Comparison of ENCODE assay signal across 12 cellular contexts in the genomic region with DNA sequence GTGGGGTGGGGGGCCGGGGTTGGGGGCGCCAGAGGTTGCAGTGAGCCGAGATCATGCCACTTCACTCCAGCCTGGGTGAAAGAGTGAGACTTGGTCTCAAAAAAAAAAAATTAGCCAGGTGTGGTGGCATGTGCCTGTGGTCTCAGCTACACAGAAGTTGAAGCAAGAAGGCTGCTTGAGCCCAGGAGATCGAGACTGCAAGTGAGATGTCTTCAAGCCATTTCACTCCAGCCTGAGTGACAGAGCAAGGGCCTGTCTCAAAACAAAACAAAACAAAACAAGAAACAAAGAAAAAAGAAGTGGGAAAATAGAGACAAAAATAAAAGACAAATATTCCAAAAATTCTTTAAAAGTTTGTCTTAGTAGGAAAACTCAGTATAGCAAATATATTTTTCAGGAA.
DNase-seq lines count a peak whose midpoint lies in the region; ATAC-seq and TF ChIP-seq lines count a peak whose summit lies in the region.
"Had no signal": no experiment of that assay in that cellular context is flagged by ENCODE, and none has a peak within 500 bp of the region (broad histone marks: within the 10 kb centered on the region; RNA-seq: fewer than 3 reads in every experiment).

No MANE protein-coding gene starts in this region.

- peak overlapping the region; percentile 86 for H3K4me3 Mint-ChIP-seq in CD4-positive, alpha-beta T cell
- H3K4me3 Mint-ChIP-seq in activated CD4-positive, alpha-beta memory T cell treated with anti-CD3 and anti-CD28 coated beads, Interleukin-2, amount 10 ng/mL, durations not matched to agents 7 days and 5 days, result peak overlapping the region; percentile 31
- H3K4me3 Mint-ChIP-seq in naive thymus-derived CD4-positive, alpha-beta T cell, result peak overlapping the region; percentile 75 to 99 (median 86)
- H3K4me3 Mint-ChIP-seq: H9 had no signal

- H3K4me1 ChIP-seq in naive thymus-derived CD4-positive, alpha-beta T cell (ENCODE audit: control insufficient read depth in 2 of 2, insufficient read depth in 2 of 2, low read length in 2 of 2), result peaks cover 25 to 29% of the 10 kb centered on the region in 2 donors

- no peak for ATAC-seq in CD4-positive, alpha-beta T cell (ENCODE audit: poor library complexity)
- ATAC-seq in naive thymus-derived CD4-positive, alpha-beta T cell, result no peak
- ATAC-seq in HG02798 (IDR thresholded peaks at IDR 0.05; ENCODE audit: poor library complexity, unreplicated experiment), result no peak

- DNase-seq in CD4-positive, alpha-beta T cell, result no peak
- DNase-seq in activated CD4-positive, alpha-beta memory T cell treated with anti-CD3 and anti-CD28 coated beads, Interleukin-2, amount 10 ng/mL, durations not matched to agents 7 days and 5 days, result no peak
- no peak for DNase-seq in naive thymus-derived CD4-positive, alpha-beta T cell
- DNase-seq in iPS-NIHi11 (ENCODE audit: low spot score) (no peak), NCI-H774 (lab: John Stamatoyannopoulos, UW) (no peak)
- DNase-seq: H9, head of caudate nucleus, kidney, NCI-H1436 had no signal

- no peak overlapping the region for H3K27ac ChIP-seq in CD4-positive, alpha-beta T cell (ENCODE audit: low read depth, low read length)
- peak overlapping the region; percentile 46 for H3K27ac ChIP-seq in naive thymus-derived CD4-positive, alpha-beta T cell (ENCODE audit: low read depth, low read length)

- peaks cover 42% of the 10 kb centered on the region for H3K36me3 Mint-ChIP-seq in CD4-positive, alpha-beta T cell (ENCODE audit: low read depth)
- H3K36me3 Mint-ChIP-seq in activated CD4-positive, alpha-beta memory T cell treated with anti-CD3 and anti-CD28 coated beads, Interleukin-2, amount 10 ng/mL, durations not matched to agents 7 days and 5 days (ENCODE audit: low read depth), result peaks cover 15% of the 10 kb centered on the region
- peaks cover 0 to 9% (median 1%) of the 10 kb centered on the region in 5 donors for H3K36me3 Mint-ChIP-seq in naive thymus-derived CD4-positive, alpha-beta T cell

- no peaks in the 10 kb centered on the region for H3K9me3 ChIP-seq in CD4-positive, alpha-beta T cell (ENCODE audit: control insufficient read depth, low read length)
- H3K9me3 ChIP-seq in naive thymus-derived CD4-positive, alpha-beta T cell (ENCODE audit: control insufficient read depth in 2 of 3, low read length in 3 of 3), result no peaks in the 10 kb centered on the region

- TF ChIP-seq CTCF in CD4-positive, alpha-beta T cell (IDR thresholded peaks at IDR 0.05), result no peak

- intact Hi-C loops in CD4-positive, alpha-beta T cell (cut with DNase I, micrococcal nuclease), result no loop called here
- intact Hi-C loops in naive thymus-derived CD4-positive, alpha-beta T cell (cut with micrococcal nuclease), result no loop called here

- no peaks in the 10 kb centered on the region for H3K27me3 ChIP-seq in CD4-positive, alpha-beta T cell (ENCODE audit: control insufficient read depth, insufficient read depth, low read length)
- no peaks in the 10 kb centered on the region for H3K27me3 ChIP-seq in naive thymus-derived CD4-positive, alpha-beta T cell (ENCODE audit: control insufficient read depth in 2 of 2, insufficient read depth in 2 of 2, low read length in 2 of 2)

- 0 out of 2 replicates have a peak overlapping the region, but pooled peaks have one; percentile 24 for H3K4me3 ChIP-seq in GM08714 (ENCODE audit: low read length)
- H3K4me3 ChIP-seq in naive thymus-derived CD4-positive, alpha-beta T cell (ENCODE audit: low read length), result peak overlapping the region; percentile 28

- H3K27ac Mint-ChIP-seq in CD4-positive, alpha-beta T cell, result peak overlapping the region; percentile 62
- H3K27ac Mint-ChIP-seq in activated CD4-positive, alpha-beta memory T cell treated with anti-CD3 and anti-CD28 coated beads, Interleukin-2, amount 10 ng/mL, durations not matched to agents 7 days and 5 days, result peak overlapping the region; percentile 40
- H3K27ac Mint-ChIP-seq in naive thymus-derived CD4-positive, alpha-beta T cell, result peak overlapping the region; percentile 67 to 92 (median 78)
- H3K27ac Mint-ChIP-seq: H9, progenitor cell of endocrine pancreas had no signal

- peaks cover 53% of the 10 kb centered on the region for H3K4me1 Mint-ChIP-seq in CD4-positive, alpha-beta T cell (ENCODE audit: low read depth)
- H3K4me1 Mint-ChIP-seq in activated CD4-positive, alpha-beta memory T cell treated with anti-CD3 and anti-CD28 coated beads, Interleukin-2, amount 10 ng/mL, durations not matched to agents 7 days and 5 days, result peaks cover 49% of the 10 kb centered on the region
- H3K4me1 Mint-ChIP-seq in naive thymus-derived CD4-positive, alpha-beta T cell, result peaks cover 19 to 69% (median 47%) of the 10 kb centered on the region in 7 donors

- H3K36me3 ChIP-seq in naive thymus-derived CD4-positive, alpha-beta T cell (ENCODE audit: control insufficient read depth in 2 of 3, insufficient read depth in 3 of 3, low read length in 3 of 3), result peaks cover 0 to 18% (median 1%) of the 10 kb centered on the region in 3 experiments

- no peaks in the 10 kb centered on the region for H3K27me3 Mint-ChIP-seq in CD4-positive, alpha-beta T cell
- H3K27me3 Mint-ChIP-seq in activated CD4-positive, alpha-beta memory T cell treated with anti-CD3 and anti-CD28 coated beads, Interleukin-2, amount 10 ng/mL, durations not matched to agents 7 days and 5 days, result no peaks in the 10 kb centered on the region
- no peaks in the 10 kb centered on the region for H3K27me3 Mint-ChIP-seq in naive thymus-derived CD4-positive, alpha-beta T cell

- H3K9me3 Mint-ChIP-seq in CD4-positive, alpha-beta T cell, result no peaks in the 10 kb centered on the region
- H3K9me3 Mint-ChIP-seq in activated CD4-positive, alpha-beta memory T cell treated with anti-CD3 and anti-CD28 coated beads, Interleukin-2, amount 10 ng/mL, durations not matched to agents 7 days and 5 days, result no peaks in the 10 kb centered on the region
- peaks cover 0 to 2% (median 0%) of the 10 kb centered on the region in 11 donors for H3K9me3 Mint-ChIP-seq in naive thymus-derived CD4-positive, alpha-beta T cell
- H3K9me3 Mint-ChIP-seq: H9 had no signal

- POLR2A ChIA-PET in CD4-positive, alpha-beta T cell (lab: Charles Lee), result interaction anchor here (1.2 to 4.1 kb wide), 3 partner anchors 12 to 52 kb away, joined by 3 to 97 read pairs (median 4); no protein-coding TSS in a partner anchor
- POLR2A ChIA-PET in activated CD4-positive, alpha-beta memory T cell treated with anti-CD3 and anti-CD28 coated beads, Interleukin-2, amount 10 ng/mL, durations not matched to agents 7 days and 5 days (lab: Charles Lee), result interaction anchor here (7.3 kb wide), 1 partner anchor 52 kb away, joined by 94 read pairs; no protein-coding TSS in a partner anchor
- POLR2A ChIA-PET in naive thymus-derived CD4-positive, alpha-beta T cell (lab: Charles Lee), result interaction anchor here (0.6 to 1.5 kb wide), 4 partner anchors 8 to 140 kb away, joined by 3 to 5 read pairs (median 3); no protein-coding TSS in a partner anchor

- CTCF ChIA-PET in CD4-positive, alpha-beta T cell (lab: Charles Lee), result no interaction called here
- CTCF ChIA-PET in activated CD4-positive, alpha-beta memory T cell treated with anti-CD3 and anti-CD28 coated beads, Interleukin-2, amount 10 ng/mL, durations not matched to agents 7 days and 5 days (lab: Charles Lee), result interaction anchor here (0.6 to 1.3 kb wide), 3 partner anchors 22 to 141 kb away, joined by 3 to 5 read pairs (median 4); no protein-coding TSS in a partner anchor
- CTCF ChIA-PET in naive thymus-derived CD4-positive, alpha-beta T cell (lab: Charles Lee), result no interaction called here

Comparison
In these comparisons a context has a peak if more than half of its experiments do, and no peak if none do; other contexts are left out.
1. H3K4me3 Mint-ChIP-seq: peak in every context shown above with its lines; median percentile 86 in naive thymus-derived CD4-positive, alpha-beta T cell; 86 in CD4-positive, alpha-beta T cell; 31 in activated CD4-positive, alpha-beta memory T cell treated with anti-CD3 and anti-CD28 coated beads, Interleukin-2, amount 10 ng/mL, durations not matched to agents 7 days and 5 days.